ENCODE assay signal across 8 cellular contexts in genomic region chr10:107915277-107915634, GRCh38.
DNase-seq lines count a peak whose midpoint lies in the region; ATAC-seq and TF ChIP-seq lines count a peak whose summit lies in the region.
"Had no signal": no experiment of that assay in that cellular context is flagged by ENCODE, and none has a peak within 500 bp of the region (broad histone marks: within the 10 kb centered on the region; RNA-seq: fewer than 3 reads in every experiment).

No MANE protein-coding gene starts in this region.

- TF ChIP-seq CTCF in HEK293 (tag by site-specific recombination; IDR thresholded peaks at IDR 0.05) (no peak), astrocyte of the cerebellum (IDR thresholded peaks at IDR 0.05; ENCODE audit: low read depth, low read length, missing control alignments) (no peak)

- CTCF ChIA-PET in HEK293 (lab: Yijun Ruan, JAX) = interaction anchor here (0.5 kb wide), 1 partner anchor 49 kb away, joined by 3 read pairs; no protein-coding TSS in a partner anchor

- ATAC-seq in GM21515 (IDR thresholded peaks at IDR 0.05; ENCODE audit: unreplicated experiment) = no peak
- no peak for ATAC-seq in HG03571 (IDR thresholded peaks at IDR 0.05; ENCODE audit: unreplicated experiment)

- DNase-seq in astrocyte of the cerebellum (ENCODE audit: low read depth) (no peak), NCI-H2081 (lab: John Stamatoyannopoulos, UW) (no peak)
- DNase-seq: activated naive CD8-positive, alpha-beta T cell treated with anti-CD3 and anti-CD28 coated beads, Interleukin-2, amount 10 ng/mL, durations not matched to agents 7 days and 5 days had no signal

- H3K27me3 ChIP-seq in iPS-15b (ENCODE audit: control insufficient read depth, insufficient read depth, low read length) (peaks cover 7% of the 10 kb centered on the region), subcutaneous abdominal adipose tissue (ENCODE audit: control insufficient read depth in 5 of 5, insufficient read depth in 4 of 5, low read length in 5 of 5) (peaks cover 0 to 13% (median 4%) of the 10 kb centered on the region in 5 donors)

- in situ Hi-C loops in astrocyte of the cerebellum (cut with HindIII; ENCODE audit: low sequenced_read_pairs) = no loop called here

- H3K9ac ChIP-seq in iPS-15b (ENCODE audit: low read depth, low read length) (peak overlapping the region; percentile 74), subcutaneous abdominal adipose tissue (ENCODE audit: low read length in 5 of 5) (peak overlapping the region in 1 of 5 donors; percentile 23)

- POLR2A ChIA-PET in HEK293 (lab: Yijun Ruan, JAX) = no interaction called here

- H3K4me1 ChIP-seq in HEK293 (ENCODE audit: control insufficient read depth, insufficient read depth, low read length) (no peaks in the 10 kb centered on the region), iPS-15b (ENCODE audit: control insufficient read depth, insufficient read depth, low read length) (peaks cover 25% of the 10 kb centered on the region), subcutaneous abdominal adipose tissue (ENCODE audit: control insufficient read depth in 5 of 5, insufficient read depth in 5 of 5, low read length in 5 of 5) (peaks cover 0 to 16% (median 11%) of the 10 kb centered on the region in 5 donors)

- H3K27ac ChIP-seq in HEK293 (ENCODE audit: extremely low read depth, low read depth, low read length) (no peak overlapping the region), subcutaneous abdominal adipose tissue (ENCODE audit: low read depth, low read length) (no peak overlapping the region)

- H3K4me3 ChIP-seq in HEK293 (ENCODE audit: low read depth, low read length) (peak overlapping the region; percentile 43), astrocyte of the cerebellum (ENCODE audit: low read depth, low read length) (peak overlapping the region; percentile 48), iPS-15b (ENCODE audit: low read depth, low read length) (peak overlapping the region; percentile 90), subcutaneous abdominal adipose tissue (ENCODE audit: low read depth in 1 of 5, low read length in 5 of 5) (peak overlapping the region; percentile 10 to 77 (median 41))

- H3K36me3 ChIP-seq in HEK293 (ENCODE audit: control insufficient read depth in 2 of 2, insufficient read depth in 1 of 2, low read length in 2 of 2) (no peaks in the 10 kb centered on the region), iPS-15b (ENCODE audit: control insufficient read depth, insufficient read depth, low read length) (no peaks in the 10 kb centered on the region), subcutaneous abdominal adipose tissue (ENCODE audit: control insufficient read depth in 5 of 5, insufficient read depth in 5 of 5, low read length in 5 of 5) (no peaks in the 10 kb centered on the region)

- H3K9me3 ChIP-seq in HEK293 (ENCODE audit: control insufficient read depth, insufficient read depth, low read depth, low read length) = no peaks in the 10 kb centered on the region
- no peaks in the 10 kb centered on the region for H3K9me3 ChIP-seq in iPS-15b (ENCODE audit: control insufficient read depth, insufficient read depth, low read length)
- H3K9me3 ChIP-seq in subcutaneous abdominal adipose tissue (ENCODE audit: control insufficient read depth in 5 of 5, low read length in 5 of 5) = peaks cover 0 to 10% (median 2%) of the 10 kb centered on the region in 5 donors

TF ChIP-seq in HEK293, 187 proteins besides CTCF, POLR2A, EP300 and RAD21:
- TF ChIP-seq ZNF701 (tag by site-specific recombination; IDR thresholded peaks at IDR 0.05) (no peak), ZNF830 (tag by site-specific recombination; IDR thresholded peaks at IDR 0.05; ENCODE audit: low read depth) (no peak), ZFP41 (tag by site-specific recombination; IDR thresholded peaks at IDR 0.05; ENCODE audit: borderline replicate concordance) (no peak), ZNF426 (tag by site-specific recombination; IDR thresholded peaks at IDR 0.05) (no peak), ZNF600 (tag by site-specific recombination; IDR thresholded peaks at IDR 0.05) (no peak), ZNF785 (tag by site-specific recombination; IDR thresholded peaks at IDR 0.05) (no peak), ZNF394 (tag by site-specific recombination; IDR thresholded peaks at IDR 0.05; ENCODE audit: borderline replicate concordance) (no peak), KLF9 (tag by site-specific recombination; IDR thresholded peaks at IDR 0.05; ENCODE audit: low read depth) (no peak), FEZF1 (tag by site-specific recombination; IDR thresholded peaks at IDR 0.05) (no peak)
- TF ChIP-seq, protein P1, sequence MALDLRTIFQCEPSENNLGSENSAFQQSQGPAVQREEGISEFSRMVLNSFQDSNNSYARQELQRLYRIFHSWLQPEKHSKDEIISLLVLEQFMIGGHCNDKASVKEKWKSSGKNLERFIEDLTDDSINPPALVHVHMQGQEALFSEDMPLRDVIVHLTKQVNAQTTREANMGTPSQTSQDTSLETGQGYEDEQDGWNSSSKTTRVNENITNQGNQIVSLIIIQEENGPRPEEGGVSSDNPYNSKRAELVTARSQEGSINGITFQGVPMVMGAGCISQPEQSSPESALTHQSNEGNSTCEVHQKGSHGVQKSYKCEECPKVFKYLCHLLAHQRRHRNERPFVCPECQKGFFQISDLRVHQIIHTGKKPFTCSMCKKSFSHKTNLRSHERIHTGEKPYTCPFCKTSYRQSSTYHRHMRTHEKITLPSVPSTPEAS (tag by site-specific recombination; IDR thresholded peaks at IDR 0.05) = no peak
